In genomic region chr5:168288349-168289245, GRCh38 we compare ENCODE assay signal across 13 cellular contexts. TPM values are rescaled to one million over a fixed set of nuclear protein-coding genes. Genes with fewer than 3 reads are reported as not detected.
DNase-seq lines count a peak whose midpoint lies in the region; ATAC-seq, FAIRE-seq and TF ChIP-seq lines count a peak whose summit lies in the region.
"Had no signal": no experiment of that assay in that cellular context is flagged by ENCODE, and none has a peak within 500 bp of the region (broad histone marks: within the 10 kb centered on the region; RNA-seq: fewer than 3 reads in every experiment).

No MANE protein-coding gene starts in this region.

- WGBS in transverse colon (ENCODE audit: low coverage in 1 of 2), 2 donors: 43 to 45% methylated on average over 10 to 22 of the region's 22 CpGs

- DNase-seq in HT1080 (ENCODE audit: low read depth): peak; percentile 52
- DNase-seq in bronchial epithelial cell (ENCODE audit: low read depth): peak; percentile 96
- no peak for DNase-seq in lower lobe of right lung
- DNase-seq in transverse colon: peak; percentile 83
- DNase-seq in NOMO-1 (lab: John Stamatoyannopoulos, UW; ENCODE audit: unreplicated experiment in 2 of 2): no peak
- DNase-seq in cerebellum (ENCODE audit: low spot score): no peak
- DNase-seq in immature natural killer cell: no peak
- DNase-seq in activated CD4-positive, alpha-beta memory T cell treated with anti-CD3 and anti-CD28 coated beads for 36 hours: no peak
- DNase-seq: cerebellar nuclear complex; NCI-H2081; stimulated activated CD4-positive, alpha-beta T cell treated with anti-CD3 and anti-CD28 coated beads, Interleukin-12 subunit alpha, Interleukin-12 subunit beta, amount 100 ng/mL, for 4 hours had no signal

- H3K4me3 ChIP-seq in bronchial epithelial cell (ENCODE audit: low read depth, low read length) (peak overlapping the region; percentile 26), lower lobe of right lung (no peak overlapping the region), transverse colon (peak overlapping the region in 3 of 4 donors; percentile 15 to 37 (median 24))

- ATAC-seq in lower lobe of right lung: peak; percentile 15 to 59

- H3K36me3 ChIP-seq in bronchial epithelial cell (ENCODE audit: control insufficient read depth, insufficient read depth, low read length) (no peaks in the 10 kb centered on the region), lower lobe of right lung (no peaks in the 10 kb centered on the region), transverse colon (no peaks in the 10 kb centered on the region)

- intact Hi-C loops in lower lobe of right lung (cut with DNase I) (no loop called here), transverse colon (cut with DNase I; ENCODE audit: low total_unique reads) (no loop called here)
- intact Hi-C loops in activated CD4-positive, alpha-beta memory T cell treated with anti-CD3 and anti-CD28 coated beads for 36 hours (cut with micrococcal nuclease): loop anchor here (5.0 kb wide), 2 partner anchors 119 to 289 kb away; partner anchors contain the start of gene PANK3

- CTCF ChIA-PET in activated CD4-positive, alpha-beta memory T cell treated with anti-CD3 and anti-CD28 coated beads for 36 hours (lab: Charles Lee): no interaction called here

- TF ChIP-seq CTCF in bronchial epithelial cell (IDR thresholded peaks at IDR 0.05; ENCODE audit: insufficient read depth, low read length, severe bottlenecking) (peak; percentile 28), lower lobe of right lung (IDR thresholded peaks at IDR 0.05) (no peak), transverse colon (IDR thresholded peaks at IDR 0.05) (peak in 2 of 5 experiments; percentile 5 to 27)

- TF ChIP-seq POLR2A in transverse colon (IDR thresholded peaks at IDR 0.05): no peak

- H3K27me3 ChIP-seq in bronchial epithelial cell (ENCODE audit: control insufficient read depth, insufficient read depth, low read length) (no peaks in the 10 kb centered on the region), lower lobe of right lung (ENCODE audit: low read depth) (peaks cover 26% of the 10 kb centered on the region), transverse colon (peaks cover 25% of the 10 kb centered on the region)

- no peak for TF ChIP-seq EP300 in transverse colon (IDR thresholded peaks at IDR 0.05; ENCODE audit: low read depth)

- H3K36me3 Mint-ChIP-seq in immature natural killer cell: peaks cover 0 to 9% (median 0%) of the 10 kb centered on the region in 3 donors
- H3K36me3 Mint-ChIP-seq in activated CD4-positive, alpha-beta memory T cell treated with anti-CD3 and anti-CD28 coated beads for 36 hours: no peaks in the 10 kb centered on the region

- in situ Hi-C loops in transverse colon (cut with MboI; ENCODE audit: low pct_ligation_motif_present in 1 of 4, low pct_unique_long_range_greater_than_20kb in 1 of 4, low sequenced_read_pairs in 3 of 4): loop anchor here in 1 of 4 donors (25.0 kb wide), 1 partner anchor 374 kb away; no protein-coding TSS in a partner anchor

- H3K27ac ChIP-seq in lower lobe of right lung (peak overlapping the region; percentile 62), transverse colon (peak overlapping the region; percentile 58 to 76 (median 63))

- H3K9me3 ChIP-seq in lower lobe of right lung: peaks cover 10% of the 10 kb centered on the region
- H3K9me3 ChIP-seq in transverse colon: no peaks in the 10 kb centered on the region

- H3K27me3 Mint-ChIP-seq in immature natural killer cell (ENCODE audit: low read depth in 3 of 3): peaks cover 10 to 19% (median 16%) of the 10 kb centered on the region in 3 donors
- H3K27me3 Mint-ChIP-seq in activated CD4-positive, alpha-beta memory T cell treated with anti-CD3 and anti-CD28 coated beads for 36 hours: peaks cover 21% of the 10 kb centered on the region

- FAIRE-seq in bronchial epithelial cell (lab: Jason Lieb, UNC): peak; percentile 97
- FAIRE-seq: D721Med had no signal

- H3K27ac Mint-ChIP-seq in immature natural killer cell: no peak overlapping the region
- H3K27ac Mint-ChIP-seq in activated CD4-positive, alpha-beta memory T cell treated with anti-CD3 and anti-CD28 coated beads for 36 hours: no peak overlapping the region
- H3K27ac Mint-ChIP-seq: activated T-helper 2 cell treated with anti-CD3 and anti-CD28 coated beads, Interferon-gamma antibody, Interleukin-2, Interleukin-4, amounts not matched to agents 10 μg/mL and 5 μg/mL and 100 μg/mL, durations not matched to agents 14 hours and 24 hours and 36 hours had no signal

- POLR2A ChIA-PET in activated CD4-positive, alpha-beta memory T cell treated with anti-CD3 and anti-CD28 coated beads for 36 hours (lab: Charles Lee): no interaction called here

- H3K4me1 ChIP-seq in lower lobe of right lung: peaks cover 14% of the 10 kb centered on the region
- H3K4me1 ChIP-seq in transverse colon: peaks cover 3 to 24% (median 14%) of the 10 kb centered on the region in 4 donors

- peaks cover 4 to 20% (median 9%) of the 10 kb centered on the region in 6 donors for H3K9me3 Mint-ChIP-seq in immature natural killer cell
- H3K9me3 Mint-ChIP-seq in activated CD4-positive, alpha-beta memory T cell treated with anti-CD3 and anti-CD28 coated beads for 36 hours: peaks cover 17% of the 10 kb centered on the region

- H3K4me3 Mint-ChIP-seq in immature natural killer cell: peak overlapping the region in 1 of 5 donors; percentile 55
- no peak overlapping the region for H3K4me3 Mint-ChIP-seq in activated CD4-positive, alpha-beta memory T cell treated with anti-CD3 and anti-CD28 coated beads for 36 hours

- peaks cover 4 to 17% of the 10 kb centered on the region in 2 donors for H3K4me1 Mint-ChIP-seq in immature natural killer cell
- H3K4me1 Mint-ChIP-seq in activated CD4-positive, alpha-beta memory T cell treated with anti-CD3 and anti-CD28 coated beads for 36 hours (ENCODE audit: low read depth): peaks cover 36% of the 10 kb centered on the region

RNA-seq across cellular contexts. Expression of gene WWC1, which starts 2.8 kb away (rescaled TPM):
- total RNA-seq in HT1080 (2014; rRNA removed; shearing (Covaris generic)): 48.7 and 52.8 TPM in 2 replicates
- 22.7 and 24.4 TPM in 2 replicates for polyA plus RNA-seq in HT1080 (2015; cell fraction: cytosol; rRNA removed)
- polyA plus RNA-seq in HT1080 (2015; cell fraction: nucleus; rRNA removed): 17.7 and 19.2 TPM in 2 replicates
- total RNA-seq in bronchial epithelial cell: 20.8 and 23.2 TPM in 2 replicates
- 61.9 TPM for total RNA-seq in lower lobe of right lung
- total RNA-seq in transverse colon: 10 to 100 TPM; 10.1 to 34.8 (median 16.8) TPM
- total RNA-seq in cerebellum: 20.1 TPM
- under 1 TPM in 1 of 3 donors, not detected in 2; 0.40 TPM for polyA plus RNA-seq in immature natural killer cell
- total RNA-seq in activated CD4-positive, alpha-beta memory T cell treated with anti-CD3 and anti-CD28 coated beads for 36 hours: 1 to 10 TPM in 1 of 2 experiments, under 1 TPM in 1; 0.82 to 1.3 TPM

Comparison
In these comparisons a context has a peak if more than half of its experiments do, and no peak if none do; other contexts are left out.
1. DNase-seq: peak in HT1080 (single experiment), bronchial epithelial cell (single experiment) and transverse colon (single experiment); none in lower lobe of right lung (single experiment), NOMO-1 (0 of 2), cerebellum (single experiment), immature natural killer cell (0 of 3) and activated CD4-positive, alpha-beta memory T cell treated with anti-CD3 and anti-CD28 coated beads for 36 hours (single experiment).